In genomic region chr1:159924791-159925712, GRCh38 we compare ENCODE assay signal across 1 cellular context.
A peak's percentile ranks its signal among the peaks of the same experiment; 100 is the strongest.
TF ChIP-seq lines count a peak whose summit lies in the region.

TSS of gene TAGLN2 (minus strand) at chr1:159925507. CDS start at chr1:159920509, 4,998 bp downstream.

TF ChIP-seq in HepG2, 621 proteins besides CTCF, POLR2A, EP300 and RAD21 (continued from another document and continues in another):
- TF ChIP-seq ARID5B (CRISPR knock-in tag; IDR thresholded peaks at IDR 0.05), result no peak
- TF ChIP-seq MATR3 (CRISPR knock-in tag; IDR thresholded peaks at IDR 0.05), result no peak
- peak; percentile 27; the same call in 1 of the 2 replicates for TF ChIP-seq SMAD1 (CRISPR knock-in tag; IDR thresholded peaks at IDR 0.05; ENCODE audit: borderline replicate concordance, low read depth)
- no peak for TF ChIP-seq ZNF550 (CRISPR knock-in tag; IDR thresholded peaks at IDR 0.05; ENCODE audit: borderline replicate concordance)
- no peak for TF ChIP-seq ZNF556 (CRISPR knock-in tag; IDR thresholded peaks at IDR 0.05; ENCODE audit: borderline replicate concordance)
- no peak for TF ChIP-seq SIX1 (CRISPR knock-in tag; IDR thresholded peaks at IDR 0.05; ENCODE audit: borderline replicate concordance)
- no peak; the same call in 1 of the 2 replicates for TF ChIP-seq NR1H2 (CRISPR knock-in tag; IDR thresholded peaks at IDR 0.05; ENCODE audit: borderline replicate concordance, low read depth)
- TF ChIP-seq MTF2 (CRISPR knock-in tag; IDR thresholded peaks at IDR 0.05; ENCODE audit: borderline replicate concordance), result no peak
- no peak for TF ChIP-seq ZNF337 (CRISPR knock-in tag; IDR thresholded peaks at IDR 0.05; ENCODE audit: borderline replicate concordance, low read depth)
- TF ChIP-seq ZBTB10 (CRISPR knock-in tag; IDR thresholded peaks at IDR 0.05; ENCODE audit: borderline replicate concordance), result no peak
- TF ChIP-seq POLR2AphosphoS5 (IDR thresholded peaks at IDR 0.05; ENCODE audit: low read depth, low read length), result no peak
- no peak for TF ChIP-seq PHF8 (CRISPR knock-in tag; IDR thresholded peaks at IDR 0.05)
- TF ChIP-seq TBX3 (IDR thresholded peaks at IDR 0.05; ENCODE audit: borderline replicate concordance), result no peak
- 0 out of 2 replicates have a peak, but pooled peaks have one; percentile 22 for TF ChIP-seq THAP9 (CRISPR knock-in tag; IDR thresholded peaks at IDR 0.05; ENCODE audit: borderline replicate concordance)
- no peak for TF ChIP-seq ZNF878 (CRISPR knock-in tag; IDR thresholded peaks at IDR 0.05)
- TF ChIP-seq PAF1 (CRISPR knock-in tag; IDR thresholded peaks at IDR 0.05), result no peak
- no peak for TF ChIP-seq JARID2 (CRISPR knock-in tag; IDR thresholded peaks at IDR 0.05; ENCODE audit: insufficient replicate concordance)
- no peak for TF ChIP-seq PHF5A (CRISPR knock-in tag; IDR thresholded peaks at IDR 0.05; ENCODE audit: low read depth, unreplicated experiment)
- TF ChIP-seq SMAD9 (CRISPR knock-in tag; IDR thresholded peaks at IDR 0.05), result no peak
- TF ChIP-seq NCOA5 (CRISPR knock-in tag; IDR thresholded peaks at IDR 0.05), result no peak
- TF ChIP-seq ATF6 (CRISPR knock-in tag; conservative IDR thresholded peaks at IDR 0.05), result no peak
- peak; percentile 68 for TF ChIP-seq JUN (CRISPR knock-in tag; IDR thresholded peaks at IDR 0.05)
- TF ChIP-seq ZNF543 (CRISPR knock-in tag; IDR thresholded peaks at IDR 0.05), result no peak
- peak; percentile 22; the same call in 1 of the 2 replicates for TF ChIP-seq TBX2 (CRISPR knock-in tag; IDR thresholded peaks at IDR 0.05; ENCODE audit: borderline replicate concordance)
- TF ChIP-seq BATF2 (CRISPR knock-in tag; IDR thresholded peaks at IDR 0.05), result no peak
- TF ChIP-seq PCBP1 (IDR thresholded peaks at IDR 0.05; ENCODE audit: borderline replicate concordance, low read depth, low read length), result no peak
- TF ChIP-seq ZNF253 (CRISPR knock-in tag; IDR thresholded peaks at IDR 0.05; ENCODE audit: borderline replicate concordance), result no peak
- TF ChIP-seq ZNF446 (CRISPR knock-in tag; IDR thresholded peaks at IDR 0.05), result no peak; the same call in 1 of the 2 replicates
- TF ChIP-seq ZNF639 (CRISPR knock-in tag; conservative IDR thresholded peaks at IDR 0.05), result no peak
- no peak for TF ChIP-seq RBAK (CRISPR knock-in tag; IDR thresholded peaks at IDR 0.05)
- no peak for TF ChIP-seq YY1 (IDR thresholded peaks at IDR 0.05; ENCODE audit: insufficient read depth, insufficient replicate concordance, low read depth, low read length)
- TF ChIP-seq ZNF775 (CRISPR knock-in tag; IDR thresholded peaks at IDR 0.05; ENCODE audit: borderline replicate concordance), result no peak
- peak; percentile 83 for TF ChIP-seq RXRA (CRISPR knock-in tag; IDR thresholded peaks at IDR 0.05)
- no peak for TF ChIP-seq ZNF784 (CRISPR knock-in tag; IDR thresholded peaks at IDR 0.05; ENCODE audit: borderline replicate concordance)
- TF ChIP-seq ZMYM4 (CRISPR knock-in tag; IDR thresholded peaks at IDR 0.05), result no peak
- no peak for TF ChIP-seq CSRNP2 (CRISPR knock-in tag; conservative IDR thresholded peaks at IDR 0.05; ENCODE audit: low read depth)
- TF ChIP-seq ZNF777 (CRISPR knock-in tag; IDR thresholded peaks at IDR 0.05), result peak; percentile 91
- no peak for TF ChIP-seq SMARCE1 (IDR thresholded peaks at IDR 0.05; ENCODE audit: borderline replicate concordance)
- no peak for TF ChIP-seq HOXA3 (CRISPR knock-in tag; IDR thresholded peaks at IDR 0.05)
- TF ChIP-seq RFXANK (CRISPR knock-in tag; IDR thresholded peaks at IDR 0.05), result no peak
- TF ChIP-seq SCMH1 (CRISPR knock-in tag; IDR thresholded peaks at IDR 0.05; ENCODE audit: borderline replicate concordance), result no peak
- TF ChIP-seq FOXA1 (IDR thresholded peaks at IDR 0.05), result no peak
- TF ChIP-seq FOXA1 (CRISPR knock-in tag; IDR thresholded peaks at IDR 0.05), result no peak
- TF ChIP-seq ZNF563 (CRISPR knock-in tag; IDR thresholded peaks at IDR 0.05), result peak; percentile 47; the same call in 1 of the 2 replicates
- TF ChIP-seq ZSCAN30 (CRISPR knock-in tag; IDR thresholded peaks at IDR 0.05), result no peak
- TF ChIP-seq ZXDC (CRISPR knock-in tag; IDR thresholded peaks at IDR 0.05), result no peak
- TF ChIP-seq ELF4 (CRISPR knock-in tag; IDR thresholded peaks at IDR 0.05; ENCODE audit: borderline replicate concordance), result no peak
- no peak for TF ChIP-seq ZNF460 (CRISPR knock-in tag; IDR thresholded peaks at IDR 0.05; ENCODE audit: borderline replicate concordance)
- TF ChIP-seq MEF2D (CRISPR knock-in tag; IDR thresholded peaks at IDR 0.05), result peak; percentile 34; the same call in 1 of the 2 replicates
- no peak for TF ChIP-seq ZNF713 (CRISPR knock-in tag; IDR thresholded peaks at IDR 0.05)
